11 cellular contexts compared by ENCODE assay signal in the genomic region with DNA sequence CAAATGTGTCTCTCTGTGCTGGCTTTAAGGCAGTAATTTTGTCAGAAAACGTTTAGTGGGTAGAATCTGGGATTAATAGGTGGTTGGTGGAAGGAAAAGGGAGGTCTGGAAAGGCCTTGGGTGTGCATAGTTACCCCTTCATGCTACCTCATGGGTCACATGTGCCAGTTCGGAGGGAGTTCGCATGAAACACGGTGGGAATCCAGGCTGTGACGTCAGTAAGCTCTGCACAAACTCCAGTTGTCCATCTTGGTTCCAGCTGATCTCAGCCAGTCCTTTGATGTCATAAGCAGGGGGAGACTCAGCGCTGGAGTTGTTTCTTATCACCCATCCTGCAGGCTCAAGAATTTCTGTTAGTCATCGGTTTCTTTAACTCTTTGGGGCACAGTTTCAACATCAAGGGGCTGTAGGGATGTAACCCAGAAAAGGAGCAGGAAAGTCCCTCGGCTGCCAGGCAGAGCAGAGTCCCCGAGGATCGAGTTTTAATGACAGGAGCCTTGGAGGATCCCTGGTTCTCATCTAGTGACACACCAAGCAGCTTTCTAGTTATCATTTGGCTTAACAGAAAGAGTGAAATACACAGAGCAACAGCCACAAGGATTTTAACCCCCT. TPM values are rescaled to one million over a fixed set of nuclear protein-coding genes. Genes with fewer than 3 reads are reported as not detected.
A peak's percentile ranks its signal among the peaks of the same experiment; 100 is the strongest.
DNase-seq lines count a peak whose midpoint lies in the region; ATAC-seq lines count a peak whose summit lies in the region.
"Had no signal": no experiment of that assay in that cellular context is flagged by ENCODE, and none has a peak within 500 bp of the region (broad histone marks: within the 10 kb centered on the region; RNA-seq: fewer than 3 reads in every experiment).

No MANE protein-coding gene starts in this region.

- no peak overlapping the region for H3K4me3 ChIP-seq in mesodermal cell (ENCODE audit: extremely low read depth, insufficient read depth, low read length, poor library complexity, severe bottlenecking)

- peak; percentile 2 for DNase-seq in ACHN
- DNase-seq in HUDEP-2 (lab: John Stamatoyannopoulos, UW; ENCODE audit: unreplicated experiment in 76 of 76): peak in 65 of 76 experiments; percentile 9 to 74 (median 47)
- peak; percentile 83 for DNase-seq in brain pericyte (ENCODE audit: low read depth, low spot score)
- DNase-seq in SKM-1 treated with dmso at 0.1 percent for 144 hours (lab: John Stamatoyannopoulos, UW; ENCODE audit: unreplicated experiment): no peak
- DNase-seq in GF-D8 (lab: John Stamatoyannopoulos, UW): no peak
- no peak for DNase-seq in NCI-H526 (lab: John Stamatoyannopoulos, UW)
- DNase-seq: activated naive CD8-positive, alpha-beta T cell treated with anti-CD3 and anti-CD28 coated beads, Interleukin-2, amount 10 ng/mL, durations not matched to agents 7 days and 5 days; CD4-positive, CD25-positive, alpha-beta regulatory T cell had no signal

- H3K27ac ChIP-seq in mesodermal cell (ENCODE audit: low read depth, low read length, severe bottlenecking): peak overlapping the region; percentile 88

- in situ Hi-C loops in ACHN (cut with HindIII; ENCODE audit: low pct_ligation_motif_present, low pct_unique_long_range_greater_than_20kb, low sequenced_read_pairs): no loop called here

- 38 to 44% methylated on average over 9 to 10 of the region's 10 CpGs for WGBS in mesodermal cell (ENCODE audit: insufficient coverage in 2 of 2), 2 experiments

- H3K36me3 ChIP-seq in mesodermal cell (ENCODE audit: control insufficient read depth, insufficient read depth, low read length): no peaks in the 10 kb centered on the region

- peaks cover 48% of the 10 kb centered on the region for H3K4me1 ChIP-seq in mesodermal cell (ENCODE audit: control insufficient read depth, insufficient read depth, low read length, poor library complexity, severe bottlenecking)

- peaks cover 10% of the 10 kb centered on the region for H3K9me3 ChIP-seq in mesodermal cell (ENCODE audit: control insufficient read depth, low read length)

- no peak for ATAC-seq in GM18861 (IDR thresholded peaks at IDR 0.05; ENCODE audit: unreplicated experiment)
- ATAC-seq: stimulated activated effector memory CD8-positive, alpha-beta T cell treated with anti-CD3 and anti-CD28 coated beads, Interleukin-12 subunit alpha, Interleukin-12 subunit beta, amount 100 ng/mL, for 72 hours had no signal

RNA-seq across cellular contexts. Expression of a gene that starts 28.9 kb away (rescaled TPM):
- polyA plus RNA-seq in mesodermal cell (2013, experiment 1 of 2): 0.52 TPM
- polyA plus RNA-seq in mesodermal cell (2013, experiment 2 of 2): 1.6 TPM
- polyA plus RNA-seq: CD4-positive, CD25-positive, alpha-beta regulatory T cell had no signal

RNA-seq across cellular contexts. Expression of a gene that starts 33.4 kb away (rescaled TPM):
- polyA plus RNA-seq in mesodermal cell (2013, experiment 1 of 2): 1.1 TPM
- polyA plus RNA-seq in mesodermal cell (2013, experiment 2 of 2): 0.91 TPM

RNA-seq across cellular contexts. Expression of a gene that starts 51.9 kb away (rescaled TPM):
- 2.3 TPM for polyA plus RNA-seq in mesodermal cell (2013, experiment 1 of 2)
- 2.9 TPM for polyA plus RNA-seq in mesodermal cell (2013, experiment 2 of 2)
- polyA plus RNA-seq: CD4-positive, CD25-positive, alpha-beta regulatory T cell had no signal

Comparison
In these comparisons a context has a peak if more than half of its experiments do, and no peak if none do; other contexts are left out.
1. DNase-seq: peak in ACHN (single experiment), HUDEP-2 (65 of 76) and brain pericyte (single experiment); none in SKM-1 treated with dmso at 0.1 percent for 144 hours (single experiment), GF-D8 (single experiment) and NCI-H526 (0 of 2).